ENCODE assay signal across 8 cellular contexts in genomic region chr17:32936894-32937500, GRCh38. TPM values are rescaled to one million over a fixed set of nuclear protein-coding genes. Genes with fewer than 3 reads are reported as not detected.
DNase-seq lines count a peak whose midpoint lies in the region; ATAC-seq and TF ChIP-seq lines count a peak whose summit lies in the region.

No MANE protein-coding gene starts in this region.

- no peak overlapping the region for H3K23ac ChIP-seq in H9 (ENCODE audit: insufficient read length, low read depth, low read length)

- H3K4me2 ChIP-seq in H9 (ENCODE audit: insufficient read depth, insufficient read length, low read length): no peak overlapping the region
- H3K4me2 ChIP-seq in osteoblast (ENCODE audit: insufficient read depth, low read length): peak overlapping the region; percentile 4

- no peaks in the 10 kb centered on the region for H3K23me2 ChIP-seq in H9 (ENCODE audit: insufficient read length, low read depth, low read length, poor library complexity, severe bottlenecking)

- H4K5ac ChIP-seq in H9 (ENCODE audit: insufficient read length, low read depth, low read length): no peak overlapping the region

- no peak for TF ChIP-seq POLR2A in gastroesophageal sphincter (IDR thresholded peaks at IDR 0.05)

- H3K36me3 ChIP-seq in gastroesophageal sphincter (peaks cover 0 to 89% of the 10 kb centered on the region in 2 donors), osteoblast (ENCODE audit: insufficient read depth, low read length) (peaks cover 51% of the 10 kb centered on the region), thoracic aorta (peaks cover 52% of the 10 kb centered on the region)

- H3K36me3 Mint-ChIP-seq in H9 (ENCODE audit: insufficient read depth in 1 of 3, low read depth in 3 of 3): peaks cover 34 to 88% (median 70%) of the 10 kb centered on the region in 3 experiments

- H4K8ac ChIP-seq in H9 (replicated peaks; ENCODE audit: insufficient read length, low read depth, low read length): no peak overlapping the region

- no peaks in the 10 kb centered on the region for H3K27me3 ChIP-seq in H9 (ENCODE audit: insufficient read depth, low read length)
- H3K27me3 ChIP-seq in gastroesophageal sphincter: no peaks in the 10 kb centered on the region
- no peaks in the 10 kb centered on the region for H3K27me3 ChIP-seq in osteoblast (ENCODE audit: insufficient read depth, low read length)
- no peaks in the 10 kb centered on the region for H3K27me3 ChIP-seq in thoracic aorta (replicated peaks; ENCODE audit: insufficient read depth)

- no peaks in the 10 kb centered on the region for H3K9me3 Mint-ChIP-seq in H9

- no peak overlapping the region for H3K56ac ChIP-seq in H9 (ENCODE audit: insufficient read length, low read depth, low read length)

- no peak overlapping the region for H2BK15ac ChIP-seq in H9 (ENCODE audit: low read depth, low read length)

- H3K27me3 Mint-ChIP-seq in H9 (ENCODE audit: low read depth): no peaks in the 10 kb centered on the region

- H2AFZ ChIP-seq in H9 (ENCODE audit: low read length) (no peak overlapping the region), osteoblast (ENCODE audit: low read length) (peak overlapping the region; percentile 53)

- H3K18ac ChIP-seq in H9 (ENCODE audit: insufficient read length, low read depth, low read length): peak overlapping the region; percentile 67

- DNase-seq in Ammon's horn (ENCODE audit: low spot score) (peak; percentile 83), H9 (peak; percentile 95), RKO (ENCODE audit: low spot score) (peak; percentile 69), osteoblast (ENCODE audit: insufficient read length, low spot score, missing footprints) (peak; percentile 88), thoracic aorta (ENCODE audit: low spot score) (peak; percentile 18)
- DNase-seq in activated effector memory CD4-positive, alpha-beta T cell treated with anti-CD3 and anti-CD28 coated beads, Interleukin-2, amount 50 U/mL, for 16 hours: peak; percentile 88

- peak overlapping the region; percentile 94 to 97 (median 97) for H3K27ac Mint-ChIP-seq in H9

- H3K79me2 ChIP-seq in H9 (ENCODE audit: insufficient read depth, low read length) (no peaks in the 10 kb centered on the region), osteoblast (ENCODE audit: insufficient read depth, low read length) (no peaks in the 10 kb centered on the region)

- H3K4me3 ChIP-seq in gastroesophageal sphincter (no peak overlapping the region), osteoblast (ENCODE audit: insufficient read depth, low read length) (no peak overlapping the region), thoracic aorta (peak overlapping the region; percentile 52)

- H3K4me1 Mint-ChIP-seq in H9: peaks cover 20 to 23% of the 10 kb centered on the region in 2 experiments

- TF ChIP-seq CTCF in H9 (conservative IDR thresholded peaks at IDR 0.05) (peak; percentile 95), gastroesophageal sphincter (IDR thresholded peaks at IDR 0.05) (peak; percentile 66 to 83 (median 76)), osteoblast (IDR thresholded peaks at IDR 0.05; ENCODE audit: extremely low read depth, low read depth, low read length) (peak; percentile 84), thoracic aorta (IDR thresholded peaks at IDR 0.05) (peak; percentile 92)

- H2BK12ac ChIP-seq in H9 (ENCODE audit: insufficient read length, low read depth, low read length): no peak overlapping the region

- no peak overlapping the region for H2BK5ac ChIP-seq in H9 (ENCODE audit: insufficient read length, low read length)

- peak overlapping the region; percentile 2; the same call in 1 of the 2 replicates for H3K14ac ChIP-seq in H9 (ENCODE audit: insufficient read depth, low read length)

- H2BK120ac ChIP-seq in H9 (ENCODE audit: low read depth, low read length, poor library complexity, severe bottlenecking): no peak overlapping the region

- H3K4me1 ChIP-seq in H9 (ENCODE audit: insufficient read depth, low read length) (no peaks in the 10 kb centered on the region), gastroesophageal sphincter (peaks cover 0 to 14% (median 4%) of the 10 kb centered on the region in 3 donors), osteoblast (ENCODE audit: insufficient read depth, low read length) (peaks cover 6% of the 10 kb centered on the region), thoracic aorta (ENCODE audit: control insufficient read depth in 1 of 2, low read depth in 2 of 2) (peaks cover 8 to 15% of the 10 kb centered on the region in 2 donors)

- no peak overlapping the region for H4K91ac ChIP-seq in H9 (ENCODE audit: insufficient read length, low read depth, low read length)

- no peak overlapping the region for H3T11ph ChIP-seq in H9 (ENCODE audit: low read length)

- TF ChIP-seq EP300 in gastroesophageal sphincter (IDR thresholded peaks at IDR 0.05): no peak

- H2BK20ac ChIP-seq in H9 (ENCODE audit: low read depth, low read length, poor library complexity, severe bottlenecking): no peak overlapping the region

- WGBS in H9 (ENCODE audit: extremely low coverage, insufficient read length, low lambda C conversion rate): no CpG with 5 or more reads among the region's 14 CpGs
- WGBS in gastroesophageal sphincter (ENCODE audit: low coverage in 1 of 2), 2 donors: 0% methylated on average over 1 of the region's 14 CpGs; no CpG with 5 or more reads in 1 of the 2 donors

- H3K4ac ChIP-seq in H9 (ENCODE audit: low read depth, low read length): no peak overlapping the region; the same call in 1 of the 2 replicates

- H3K9me3 ChIP-seq in H9 (ENCODE audit: control insufficient read depth, low read depth, low read length): no peaks in the 10 kb centered on the region
- no peaks in the 10 kb centered on the region for H3K9me3 ChIP-seq in gastroesophageal sphincter
- no peaks in the 10 kb centered on the region for H3K9me3 ChIP-seq in osteoblast (ENCODE audit: low read depth, low read length)
- no peaks in the 10 kb centered on the region for H3K9me3 ChIP-seq in thoracic aorta

- H4K20me1 ChIP-seq in H9 (ENCODE audit: control insufficient read depth, insufficient read depth, insufficient read length) (no peaks in the 10 kb centered on the region), osteoblast (ENCODE audit: insufficient read depth, low read length) (peaks cover 2% of the 10 kb centered on the region)

- H3K79me1 ChIP-seq in H9 (ENCODE audit: insufficient read depth, low read depth, low read length, poor library complexity, severe bottlenecking): no peaks in the 10 kb centered on the region

- H3K4me3 Mint-ChIP-seq in H9: no peak overlapping the region; a peak in 1 of 5 replicates

- peak; percentile 85 for ATAC-seq in gastroesophageal sphincter
- peak; percentile 53 for ATAC-seq in thoracic aorta (ENCODE audit: insufficient number of reproducible peaks, low FRiP score, low read depth)
- no peak for ATAC-seq in HG03139 (IDR thresholded peaks at IDR 0.05; ENCODE audit: unreplicated experiment)

- H3K27ac ChIP-seq in H9 (ENCODE audit: insufficient read length, low read depth, low read length) (no peak overlapping the region), gastroesophageal sphincter (peak overlapping the region in 3 of 4 donors; percentile 7 to 59 (median 46)), osteoblast (ENCODE audit: low read depth, low read length) (no peak overlapping the region), thoracic aorta (peak overlapping the region; percentile 67 to 74)

- H2AK5ac ChIP-seq in H9 (ENCODE audit: insufficient read length, low read length): no peak overlapping the region

- no peak overlapping the region for H3K9ac ChIP-seq in H9 (ENCODE audit: extremely low read depth, insufficient read length, low read length)

RNA-seq across cellular contexts. Expression of gene TMEM98, which starts 9.0 kb away (rescaled TPM):
- 78.4 and 79.8 TPM in 2 replicates for total RNA-seq in H9 (2021)
- total RNA-seq in gastroesophageal sphincter: 10 to 100 TPM; 60.0 to 71.4 (median 68.2) TPM
- 103 and 121 TPM in 2 replicates for total RNA-seq in osteoblast
- 10 to 100 TPM; 85.3 to 87.1 TPM for total RNA-seq in thoracic aorta

RNA-seq across cellular contexts. Expression of gene SPACA3, which starts 54.6 kb away (rescaled TPM):
- not detected in 2 replicates for total RNA-seq in H9 (2021)
- total RNA-seq in gastroesophageal sphincter: not detected
- total RNA-seq in osteoblast: not detected in 2 replicates
- not detected for total RNA-seq in thoracic aorta

Comparison
In these comparisons a context has a peak if more than half of its experiments do, and no peak if none do; other contexts are left out.
1. DNase-seq: peak in every context shown above with its lines; median percentile 95 in H9; 88 in activated effector memory CD4-positive, alpha-beta T cell treated with anti-CD3 and anti-CD28 coated beads, Interleukin-2, amount 50 U/mL, for 16 hours; 88 in osteoblast; 83 in Ammon's horn; 69 in RKO; 18 in thoracic aorta.
2. H3K27ac ChIP-seq: peak in gastroesophageal sphincter (3 of 4) and thoracic aorta (2 of 2); none in H9 (single experiment) and osteoblast (single experiment).
3. Peak in every context shown above with its lines, with median percentiles within 50 percentile points of each other: CTCF ChIP-seq.